In the genomic region with DNA sequence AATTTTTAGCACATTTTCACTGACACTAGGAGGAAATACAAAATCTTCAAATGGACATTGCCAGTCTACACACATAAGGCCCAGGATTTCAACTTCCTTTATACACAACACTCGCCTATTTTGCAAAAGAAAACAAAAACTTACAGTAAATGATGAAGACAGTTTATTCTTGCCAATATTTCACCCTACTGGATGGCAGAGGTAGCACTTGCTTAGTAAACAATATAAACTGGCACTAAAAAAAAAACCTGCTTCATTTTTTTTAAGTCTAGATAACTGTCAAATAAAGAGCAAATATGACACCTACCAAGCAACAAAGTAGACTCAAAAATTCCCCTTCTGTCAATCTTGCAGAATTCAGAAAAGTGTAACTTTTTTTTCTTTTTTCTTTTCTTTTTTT, we compare ENCODE assay signal across 14 cellular contexts.
"Had no signal": no experiment of that assay in that cellular context is flagged by ENCODE, and none has a peak within 500 bp of the region (broad histone marks: within the 10 kb centered on the region; RNA-seq: fewer than 3 reads in every experiment).

No MANE protein-coding gene starts in this region.

- H3K36me3 ChIP-seq: breast epithelium had no signal

- H3K9me3 Mint-ChIP-seq: mesothelial cell of epicardium; stimulated activated effector memory CD8-positive, alpha-beta T cell treated with anti-CD3 and anti-CD28 coated beads, Interleukin-12 subunit alpha, Interleukin-12 subunit beta, amount 100 ng/mL, for 72 hours; T-helper 1 cell treated with Interleukin-12 subunit alpha and Interleukin-12 subunit beta and Interleukin-4 antibody, amounts not matched to agents 30 μg/mL and 1 μg/mL, for 36 hours had no signal

- ATAC-seq: activated CD4-positive, CD25-positive, alpha-beta regulatory T cell treated with anti-CD3 and anti-CD28 coated beads, Interleukin-2, amount 50 U/mL, for 24 hours; activated CD8-positive, alpha-beta memory T cell treated with anti-CD3 and anti-CD28 coated beads, Interleukin-2, amount 10 ng/mL, durations not matched to agents 7 days and 5 days; lower lobe of right lung; stimulated activated effector memory CD8-positive, alpha-beta T cell treated with anti-CD3 and anti-CD28 coated beads, Interleukin-12 subunit alpha, Interleukin-12 subunit beta, amount 100 ng/mL, for 72 hours had no signal

- DNase-seq: activated CD4-positive, alpha-beta T cell treated with anti-CD3 and anti-CD28 coated beads, Interleukin-2, amount 50 U/mL, for 48 hours; activated CD8-positive, alpha-beta memory T cell treated with anti-CD3 and anti-CD28 coated beads, Interleukin-2, amount 10 ng/mL, durations not matched to agents 7 days and 5 days; activated naive CD4-positive, alpha-beta T cell; aorta; hypothalamus; lower lobe of right lung; posterior cingulate gyrus; trophoblast cell had no signal

- H3K4me1 Mint-ChIP-seq: mesothelial cell of epicardium; stimulated activated effector memory CD8-positive, alpha-beta T cell treated with anti-CD3 and anti-CD28 coated beads, Interleukin-12 subunit alpha, Interleukin-12 subunit beta, amount 100 ng/mL, for 72 hours had no signal

- H3K4me3 Mint-ChIP-seq: activated CD8-positive, alpha-beta memory T cell treated with anti-CD3 and anti-CD28 coated beads, Interleukin-2, amount 10 ng/mL, durations not matched to agents 7 days and 5 days; mesothelial cell of epicardium; stimulated activated effector memory CD8-positive, alpha-beta T cell treated with anti-CD3 and anti-CD28 coated beads, Interleukin-12 subunit alpha, Interleukin-12 subunit beta, amount 100 ng/mL, for 72 hours; T-helper 1 cell treated with Interleukin-12 subunit alpha and Interleukin-12 subunit beta and Interleukin-4 antibody, amounts not matched to agents 30 μg/mL and 1 μg/mL, for 36 hours had no signal

- H3K27ac ChIP-seq: breast epithelium, lower lobe of right lung had no signal

- H3K27ac Mint-ChIP-seq: activated CD8-positive, alpha-beta memory T cell treated with anti-CD3 and anti-CD28 coated beads, Interleukin-2, amount 10 ng/mL, durations not matched to agents 7 days and 5 days; mesothelial cell of epicardium; stimulated activated effector memory CD8-positive, alpha-beta T cell treated with anti-CD3 and anti-CD28 coated beads, Interleukin-12 subunit alpha, Interleukin-12 subunit beta, amount 100 ng/mL, for 72 hours; T-helper 1 cell treated with Interleukin-12 subunit alpha and Interleukin-12 subunit beta and Interleukin-4 antibody, amounts not matched to agents 30 μg/mL and 1 μg/mL, for 36 hours had no signal

- H3K27me3 Mint-ChIP-seq: activated CD8-positive, alpha-beta memory T cell treated with anti-CD3 and anti-CD28 coated beads, Interleukin-2, amount 10 ng/mL, durations not matched to agents 7 days and 5 days had no signal

- H3K4me3 ChIP-seq: breast epithelium, lower lobe of right lung, right atrium auricular region had no signal

- H3K27me3 ChIP-seq: breast epithelium, right atrium auricular region had no signal

- H3K4me1 ChIP-seq: breast epithelium had no signal

- H3K9me3 ChIP-seq: breast epithelium, lower lobe of right lung, right atrium auricular region had no signal
